Comparison of ENCODE assay signal across 1 cellular context in the genomic region with DNA sequence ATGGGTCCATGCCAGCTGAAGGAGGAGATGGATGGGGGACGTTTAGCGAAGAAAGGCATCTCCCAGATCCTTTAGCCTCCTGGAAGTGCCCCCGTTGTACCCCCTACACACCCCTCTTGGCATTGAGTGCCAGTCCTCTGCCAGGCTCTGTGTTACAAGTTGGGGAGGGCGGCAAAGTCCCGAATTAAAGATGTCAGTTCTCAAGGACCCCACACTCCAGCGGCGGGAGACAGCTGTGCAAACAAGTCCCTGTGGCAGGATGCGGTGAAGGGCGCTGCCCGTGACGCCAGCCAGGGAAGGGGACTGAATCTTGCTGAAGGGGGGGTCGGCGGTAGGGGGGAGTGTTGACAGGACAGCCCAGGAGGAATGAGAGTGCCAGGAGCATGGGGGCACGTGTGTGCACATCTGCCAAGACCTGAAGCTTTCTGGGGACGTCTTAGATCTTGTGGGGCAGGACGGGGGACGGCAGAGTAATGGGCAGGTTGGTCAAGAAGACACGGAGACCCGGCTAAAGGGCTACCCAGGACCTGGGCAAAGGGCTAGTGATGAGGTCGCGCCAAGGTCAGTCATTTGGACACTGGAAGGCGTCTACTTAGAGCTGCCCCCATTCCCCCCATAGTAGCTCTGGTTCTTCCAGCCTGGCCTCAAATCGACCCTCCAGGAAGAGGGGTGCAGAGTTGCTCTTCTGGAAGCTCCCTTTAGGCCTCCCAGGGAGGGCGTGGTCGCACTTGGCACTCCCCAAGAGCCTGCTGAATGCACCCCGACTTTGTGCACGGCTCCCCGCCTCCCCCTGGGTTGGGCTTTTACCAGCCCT.
TF ChIP-seq lines count a peak whose summit lies in the region.

No MANE protein-coding gene starts in this region.

TF ChIP-seq in HEK293T, 16 proteins besides CTCF, POLR2A, EP300 and RAD21 (continued from another document):
- TF ChIP-seq L3MBTL2 (conservative IDR thresholded peaks at IDR 0.05) = no peak
- TF ChIP-seq TARDBP (IDR thresholded peaks at IDR 0.05) = no peak
- no peak for TF ChIP-seq ARNT (IDR thresholded peaks at IDR 0.05)
TF ChIP-seq in HEK293T: peak in this region for 0.
